Comparison of ENCODE assay signal across 1 cellular context in the genomic region with DNA sequence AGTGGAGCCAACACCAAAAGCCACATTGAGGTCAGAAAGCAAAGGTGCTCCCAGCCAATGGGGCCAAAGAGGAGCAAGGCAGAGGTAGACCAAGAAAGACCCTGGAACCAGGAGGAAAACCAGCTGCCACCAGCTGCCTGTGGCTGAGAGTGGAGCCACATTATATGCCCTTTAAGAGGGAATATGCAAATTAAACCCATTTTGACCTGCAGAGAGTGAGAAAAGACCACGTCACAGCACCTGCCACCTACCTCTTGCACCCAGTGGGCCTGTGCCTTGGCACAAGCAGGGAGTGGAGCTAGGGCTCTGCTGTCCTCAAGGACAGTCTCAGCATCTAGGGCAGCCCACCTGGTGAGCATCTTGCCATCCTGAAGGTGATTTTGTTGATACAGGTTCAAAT.
TF ChIP-seq lines count a peak whose summit lies in the region.

No MANE protein-coding gene starts in this region.

TF ChIP-seq in H1, 55 proteins besides CTCF, POLR2A, EP300 and RAD21:
- TF ChIP-seq HDAC2 (IDR thresholded peaks at IDR 0.05; ENCODE audit: borderline replicate concordance in 1 of 2, low read depth in 2 of 2, low read length in 2 of 2) (no peak), EZH2 (IDR thresholded peaks at IDR 0.05; ENCODE audit: low read depth, low read length, severe bottlenecking) (no peak), TBP (IDR thresholded peaks at IDR 0.05; ENCODE audit: low read depth, low read length) (no peak), EGR1 (IDR thresholded peaks at IDR 0.05; ENCODE audit: borderline replicate concordance, low read depth, low read length) (no peak), RNF2 (IDR thresholded peaks at IDR 0.05; ENCODE audit: borderline replicate concordance, low read depth, low read length, missing control alignments, poor library complexity, severe bottlenecking) (no peak)
